Comparison of ENCODE assay signal across 24 cellular contexts in genomic region chr10:57961487-57961886, GRCh38.
"Had no signal": no experiment of that assay in that cellular context is flagged by ENCODE, and none has a peak within 500 bp of the region (broad histone marks: within the 10 kb centered on the region; RNA-seq: fewer than 3 reads in every experiment).

No MANE protein-coding gene starts in this region.

- H3K27me3 ChIP-seq: colonic mucosa, esophagus squamous epithelium, foreskin keratinocyte, gastroesophageal sphincter, heart left ventricle, hepatocyte, left lung had no signal

- H3K4me1 ChIP-seq: colonic mucosa, esophagus squamous epithelium, foreskin keratinocyte, gastroesophageal sphincter, left lung, lower lobe of right lung had no signal

- H2AFZ ChIP-seq: hepatocyte had no signal

- H3K27ac ChIP-seq: colonic mucosa, epithelial cell of prostate, esophagus squamous epithelium, foreskin keratinocyte, gastroesophageal sphincter, hepatocyte, left lung, lower lobe of right lung had no signal

- ATAC-seq: effector memory CD8-positive, alpha-beta T cell; esophagus mucosa; foreskin keratinocyte; gastroesophageal sphincter; heart left ventricle; left cardiac atrium; left lung; left ventricle myocardium superior; lower lobe of right lung; mucosa of descending colon; naive thymus-derived CD8-positive, alpha-beta T cell had no signal

- H3K4me3 ChIP-seq: colonic mucosa, esophagus squamous epithelium, gastroesophageal sphincter, heart left ventricle, hepatocyte, left lung, lower lobe of right lung, mucosa of descending colon had no signal

- H3K9me3 ChIP-seq: colonic mucosa, esophagus squamous epithelium, gastroesophageal sphincter, heart left ventricle, left lung, lower lobe of right lung, mucosa of descending colon had no signal

- H3K27ac Mint-ChIP-seq: dendritic cell treated with granulocyte-macrophage colony-stimulating factor and Interleukin-4, amounts not matched to agents 40 ng/mL and 50 ng/mL, for 4 days; effector memory CD8-positive, alpha-beta T cell; endodermal cell; immature natural killer cell; mesothelial cell of epicardium; naive B cell; naive thymus-derived CD8-positive, alpha-beta T cell had no signal

- H3K79me2 ChIP-seq: hepatocyte had no signal

- H3K4me3 Mint-ChIP-seq: dendritic cell treated with granulocyte-macrophage colony-stimulating factor and Interleukin-4, amounts not matched to agents 40 ng/mL and 50 ng/mL, for 4 days; effector memory CD8-positive, alpha-beta T cell; endodermal cell; immature natural killer cell; mesothelial cell of epicardium; naive B cell; naive thymus-derived CD8-positive, alpha-beta T cell had no signal

- H3K4me1 Mint-ChIP-seq: endodermal cell; immature natural killer cell; mesothelial cell of epicardium; naive B cell; naive thymus-derived CD8-positive, alpha-beta T cell had no signal

- H3K9me3 Mint-ChIP-seq: endodermal cell, mesothelial cell of epicardium had no signal

- H3K36me3 ChIP-seq: colonic mucosa, esophagus squamous epithelium, gastroesophageal sphincter, heart left ventricle, left lung, lower lobe of right lung had no signal

- H3K36me3 Mint-ChIP-seq: immature natural killer cell; mesothelial cell of epicardium; naive B cell; naive thymus-derived CD8-positive, alpha-beta T cell had no signal

- H3K27me3 Mint-ChIP-seq: dendritic cell treated with granulocyte-macrophage colony-stimulating factor and Interleukin-4, amounts not matched to agents 40 ng/mL and 50 ng/mL, for 4 days; effector memory CD8-positive, alpha-beta T cell; naive B cell had no signal

- H3K4me2 ChIP-seq: hepatocyte had no signal

- DNase-seq: colonic mucosa; cortex of kidney; effector CD8-positive, alpha-beta T cell; effector memory CD8-positive, alpha-beta T cell; endodermal cell; esophagus squamous epithelium; foreskin keratinocyte; heart left ventricle; hypothalamus; immature natural killer cell; left cardiac atrium; left lung; left ventricle myocardium superior; lower lobe of right lung; mesenchymal stem cell; mucosa of descending colon; naive B cell; naive thymus-derived CD8-positive, alpha-beta T cell had no signal
